ENCODE assay signal across 8 cellular contexts in the genomic region with DNA sequence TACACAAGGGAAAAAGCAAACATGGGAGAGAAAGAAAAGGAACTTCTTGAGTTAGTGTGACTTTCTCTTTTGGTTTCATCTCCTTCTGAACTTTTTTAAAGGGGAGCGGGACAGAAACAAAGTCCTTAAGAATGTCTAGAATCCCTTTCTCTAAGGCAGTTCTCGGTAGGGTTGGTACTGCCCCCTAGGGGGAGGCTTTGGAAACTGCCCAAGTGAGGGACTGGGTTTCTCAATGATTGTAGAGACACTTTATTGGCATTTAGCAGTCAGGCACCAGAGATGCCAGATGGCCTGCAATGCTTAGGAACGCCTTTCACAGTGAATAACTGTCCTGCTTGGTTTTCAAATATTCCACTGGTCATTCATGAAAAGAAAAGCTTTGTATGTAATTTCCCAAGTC.
A peak's percentile ranks its signal among the peaks of the same experiment; 100 is the strongest.
DNase-seq lines count a peak whose midpoint lies in the region; FAIRE-seq and TF ChIP-seq lines count a peak whose summit lies in the region.

No MANE protein-coding gene starts in this region.

- no peak overlapping the region for H3K4me3 Mint-ChIP-seq in neural progenitor cell

- DNase-seq in G401 (ENCODE audit: low spot score) (peak; percentile 22), GM19239 (ENCODE audit: insufficient read length, low spot score) (peak; percentile 17), LNCaP clone FGC (ENCODE audit: low read depth) (no peak), astrocyte of the spinal cord (ENCODE audit: low read depth, low spot score) (peak; percentile 34), neural progenitor cell (ENCODE audit: low spot score) (peak; percentile 82), SW 1271 (lab: John Stamatoyannopoulos, UW) (no peak)
- DNase-seq in effector CD8-positive, alpha-beta T cell (lab: John Stamatoyannopoulos, UW) = no peak
- no peak for DNase-seq in stimulated activated naive CD4-positive, alpha-beta T cell (lab: John Stamatoyannopoulos, UW)

- H3K9me3 Mint-ChIP-seq in neural progenitor cell = peaks cover 4% of the 10 kb centered on the region

- no peaks in the 10 kb centered on the region for H4K20me1 ChIP-seq in neural progenitor cell (ENCODE audit: low read depth)

- H3K4me2 ChIP-seq in neural progenitor cell = no peak overlapping the region

- H3K4me3 ChIP-seq in LNCaP clone FGC (ENCODE audit: low read depth, low read length) (no peak overlapping the region), astrocyte of the spinal cord (ENCODE audit: low read depth, low read length) (no peak overlapping the region), neural progenitor cell (no peak overlapping the region)

- no peaks in the 10 kb centered on the region for H3K9me3 ChIP-seq in neural progenitor cell (ENCODE audit: low read depth)

- TF ChIP-seq CTCF in LNCaP clone FGC (IDR thresholded peaks at IDR 0.05; ENCODE audit: control insufficient read depth, extremely low read depth, insufficient read depth) (peak; percentile 44), astrocyte of the spinal cord (IDR thresholded peaks at IDR 0.05; ENCODE audit: low read depth, low read length) (peak; percentile 58), neural progenitor cell (IDR thresholded peaks at IDR 0.05) (peak; percentile 93)

- peak overlapping the region; percentile 77 for H2AFZ ChIP-seq in neural progenitor cell (replicated peaks)

- H3K79me2 ChIP-seq in neural progenitor cell (ENCODE audit: low read depth) = no peaks in the 10 kb centered on the region

- H3K36me3 ChIP-seq in neural progenitor cell = no peaks in the 10 kb centered on the region

- H3K27ac ChIP-seq in neural progenitor cell = no peak overlapping the region

- peak overlapping the region; percentile 36 for H3K27ac Mint-ChIP-seq in neural progenitor cell

- H3F3A ChIP-seq in neural progenitor cell (ENCODE audit: low read depth) = no peaks in the 10 kb centered on the region

- peaks cover 4% of the 10 kb centered on the region for H3K4me1 ChIP-seq in neural progenitor cell

- H3K27me3 ChIP-seq in neural progenitor cell = no peaks in the 10 kb centered on the region

- H3K36me3 Mint-ChIP-seq in neural progenitor cell = no peaks in the 10 kb centered on the region

- H3K27me3 Mint-ChIP-seq in neural progenitor cell (ENCODE audit: insufficient read depth, low read depth) = peaks cover 2% of the 10 kb centered on the region

- peaks cover 13% of the 10 kb centered on the region for H3K4me1 Mint-ChIP-seq in neural progenitor cell

- in situ Hi-C loops in G401 (cut with HindIII; ENCODE audit: low sequenced_read_pairs) = no loop called here
- in situ Hi-C loops in astrocyte of the spinal cord (cut with HindIII; ENCODE audit: low sequenced_read_pairs) = no loop called here

- H3K9ac ChIP-seq in neural progenitor cell = no peak overlapping the region

- peak; percentile 4 for FAIRE-seq in GM19239 (lab: Jason Lieb, UNC)

Comparison
In these comparisons a context has a peak if more than half of its experiments do, and no peak if none do; other contexts are left out.
1. DNase-seq: peak in G401 (single experiment), GM19239 (single experiment), astrocyte of the spinal cord (single experiment) and neural progenitor cell (single experiment); none in LNCaP clone FGC (single experiment), SW 1271 (0 of 2), effector CD8-positive, alpha-beta T cell (single experiment) and stimulated activated naive CD4-positive, alpha-beta T cell (0 of 6).
2. Peak in every context shown above with its lines, with median percentiles within 50 percentile points of each other: CTCF ChIP-seq.